In genomic region chr11:86802601-86803051, GRCh38 we compare ENCODE assay signal across 9 cellular contexts. TPM values are rescaled to one million over a fixed set of nuclear protein-coding genes. Genes with fewer than 3 reads are reported as not detected.
A peak's percentile ranks its signal among the peaks of the same experiment; 100 is the strongest.
DNase-seq lines count a peak whose midpoint lies in the region; ATAC-seq, FAIRE-seq and TF ChIP-seq lines count a peak whose summit lies in the region.
"Had no signal": no experiment of that assay in that cellular context is flagged by ENCODE, and none has a peak within 500 bp of the region (broad histone marks: within the 10 kb centered on the region; RNA-seq: fewer than 3 reads in every experiment).

No MANE protein-coding gene starts in this region.

- peak overlapping the region; percentile 67 to 76 for H3K27ac ChIP-seq in ascending aorta

- peak; percentile 41 for ATAC-seq in GM18867 (IDR thresholded peaks at IDR 0.05; ENCODE audit: unreplicated experiment)
- peak; percentile 24 for ATAC-seq in stimulated activated naive CD8-positive, alpha-beta T cell treated with anti-CD3 and anti-CD28 coated beads, Interleukin-15, amount 100 ng/mL, for 72 hours
- ATAC-seq: T-cell had no signal

- H3K27me3 Mint-ChIP-seq in stimulated activated naive CD8-positive, alpha-beta T cell treated with anti-CD3 and anti-CD28 coated beads, Interleukin-15, amount 100 ng/mL, for 72 hours = peaks cover 57% of the 10 kb centered on the region

- peak; percentile 76 for FAIRE-seq in islet of Langerhans (lab: Jason Lieb, UNC)

- H3K4me3 ChIP-seq in ascending aorta = peak overlapping the region in 1 of 2 donors; percentile 67

- peaks cover 0 to 1% of the 10 kb centered on the region in 2 donors for H3K36me3 ChIP-seq in ascending aorta

- peaks cover 0 to 16% of the 10 kb centered on the region in 2 donors for H3K4me1 ChIP-seq in ascending aorta

- peaks cover 67% of the 10 kb centered on the region for H3K4me1 Mint-ChIP-seq in stimulated activated naive CD8-positive, alpha-beta T cell treated with anti-CD3 and anti-CD28 coated beads, Interleukin-15, amount 100 ng/mL, for 72 hours

- intact Hi-C loops in ascending aorta (cut with DNase I) = loop anchor here (5.0 to 10.0 kb wide), 4 partner anchors 170 to 738 kb away; partner anchors contain the start of gene PICALM

- H3K9me3 Mint-ChIP-seq in stimulated activated naive CD8-positive, alpha-beta T cell treated with anti-CD3 and anti-CD28 coated beads, Interleukin-15, amount 100 ng/mL, for 72 hours = no peaks in the 10 kb centered on the region
- H3K9me3 Mint-ChIP-seq: T-cell had no signal

- no peaks in the 10 kb centered on the region for H3K9me3 ChIP-seq in ascending aorta

- H3K27ac Mint-ChIP-seq in stimulated activated naive CD8-positive, alpha-beta T cell treated with anti-CD3 and anti-CD28 coated beads, Interleukin-15, amount 100 ng/mL, for 72 hours = no peak overlapping the region
- H3K27ac Mint-ChIP-seq: T-cell had no signal

- H3K4me3 Mint-ChIP-seq in stimulated activated naive CD8-positive, alpha-beta T cell treated with anti-CD3 and anti-CD28 coated beads, Interleukin-15, amount 100 ng/mL, for 72 hours = no peak overlapping the region
- H3K4me3 Mint-ChIP-seq: T-cell had no signal

- H3K27me3 ChIP-seq in ascending aorta = no peaks in the 10 kb centered on the region

- DNase-seq in CD1c-positive myeloid dendritic cell (ENCODE audit: extremely low spot score) (peak; percentile 5), NCI-H1105 (lab: John Stamatoyannopoulos, UW) (peak; percentile 53), ascending aorta (ENCODE audit: low spot score in 2 of 2) (no peak), NCI-H774 (lab: John Stamatoyannopoulos, UW) (no peak), GM19238 (ENCODE audit: insufficient read length, low spot score) (no peak)
- peak; percentile 25 to 28 for DNase-seq in stimulated activated naive CD8-positive, alpha-beta T cell treated with anti-CD3 and anti-CD28 coated beads, Interleukin-15, amount 100 ng/mL, for 72 hours

- TF ChIP-seq CTCF in ascending aorta (IDR thresholded peaks at IDR 0.05) = peak in 2 of 3 experiments; percentile 33 to 57

RNA-seq across cellular contexts. Expression of gene PRSS23, which starts 2.3 kb away (rescaled TPM):
- total RNA-seq in ascending aorta = 184 TPM

Comparison
In these comparisons a context has a peak if more than half of its experiments do, and no peak if none do; other contexts are left out.
1. DNase-seq: peak in CD1c-positive myeloid dendritic cell (single experiment), NCI-H1105 (single experiment) and stimulated activated naive CD8-positive, alpha-beta T cell treated with anti-CD3 and anti-CD28 coated beads, Interleukin-15, amount 100 ng/mL, for 72 hours (2 of 2); none in ascending aorta (0 of 2), NCI-H774 (single experiment) and GM19238 (single experiment).